In genomic region chr5:178431777-178432155, GRCh38 we compare ENCODE assay signal across 17 cellular contexts.
"Had no signal": no experiment of that assay in that cellular context is flagged by ENCODE, and none has a peak within 500 bp of the region (broad histone marks: within the 10 kb centered on the region; RNA-seq: fewer than 3 reads in every experiment).

No MANE protein-coding gene starts in this region.

- H3K4me1 ChIP-seq: adrenal gland, sigmoid colon had no signal

- FAIRE-seq: colon, endometrium, urothelium cell line had no signal

- H3K9me3 ChIP-seq: adrenal gland, psoas muscle, sigmoid colon had no signal

- H3K4me2 ChIP-seq: hepatocyte had no signal

- H3K27me3 ChIP-seq: adrenal gland, hepatocyte had no signal

- H3K27ac ChIP-seq: hepatocyte, psoas muscle, sigmoid colon, VCaP had no signal

- DNase-seq: activated CD4-positive, alpha-beta T cell treated with anti-CD3 and anti-CD28 coated beads, Interleukin-2, amount 50 U/mL, for 48 hours; activated effector memory CD4-positive, alpha-beta T cell treated with Interleukin-2 at 50 U/mL for 16 hours; islet precursor cell; left ventricle myocardium superior; mesendoderm; natural killer cell; psoas muscle; stimulated activated CD4-positive, alpha-beta T cell treated with anti-CD3 and anti-CD28 coated beads, Interleukin-1b, Interleukin-23, amount 100 ng/mL, for 48 hours; T-cell had no signal

- ATAC-seq: esophagus mucosa, left ventricle myocardium superior, natural killer cell, psoas muscle, T-cell had no signal

- H3K4me3 ChIP-seq: adrenal gland, hepatocyte, psoas muscle, sigmoid colon had no signal

- H3K36me3 ChIP-seq: adrenal gland, sigmoid colon had no signal
